ENCODE assay signal across 6 cellular contexts in genomic region chr6:90637321-90637720, GRCh38.
"Had no signal": no experiment of that assay in that cellular context is flagged by ENCODE, and none has a peak within 500 bp of the region (broad histone marks: within the 10 kb centered on the region; RNA-seq: fewer than 3 reads in every experiment).

No MANE protein-coding gene starts in this region.

- DNase-seq: GM23248, H9, HCEC 1CT, HFFc6, IMR-90, KG1 had no signal
